8 cellular contexts compared by ENCODE assay signal in the genomic region with DNA sequence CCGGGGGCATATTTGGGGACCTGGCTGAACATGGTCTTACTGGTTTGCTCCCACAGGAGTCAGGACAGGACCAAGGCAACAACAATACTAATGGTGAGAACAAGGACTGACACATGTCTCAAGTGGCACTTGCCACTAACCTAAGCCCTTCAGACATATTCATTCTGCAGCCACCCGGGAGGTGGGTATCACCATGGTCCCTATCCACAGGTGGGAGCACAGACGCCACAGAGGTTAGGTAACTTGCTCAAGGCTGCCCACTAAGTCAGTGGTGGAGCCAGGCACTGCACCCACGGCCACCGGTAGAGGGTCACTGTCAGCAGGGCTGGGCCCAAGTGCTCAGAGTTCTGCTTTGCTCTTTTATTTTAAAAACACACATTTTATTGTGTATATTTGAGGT. TPM values are rescaled to one million over a fixed set of nuclear protein-coding genes. Genes with fewer than 3 reads are reported as not detected.
A peak's percentile ranks its signal among the peaks of the same experiment; 100 is the strongest.
DNase-seq lines count a peak whose midpoint lies in the region; ATAC-seq, FAIRE-seq and TF ChIP-seq lines count a peak whose summit lies in the region.

No MANE protein-coding gene starts in this region.

- H2AFZ ChIP-seq in GM12878 (ENCODE audit: control insufficient read depth, low read depth, low read length): no peak overlapping the region

- TF ChIP-seq POLR2A in GM12878 (IDR thresholded peaks at IDR 0.05; ENCODE audit: low read depth, low read length) (no peak), gastroesophageal sphincter (IDR thresholded peaks at IDR 0.05) (no peak)

- 9% methylated on average over 5 of the region's 5 CpGs for WGBS in GM12878 (ENCODE audit: insufficient coverage, insufficient replicate concordance, low lambda C conversion rate, missing lambda C conversion rate)
- no CpG with 5 or more reads among the region's 5 CpGs for WGBS in gastroesophageal sphincter (ENCODE audit: low coverage in 1 of 2), 2 donors

- TF ChIP-seq RAD21 in GM12878 (IDR thresholded peaks at IDR 0.05; ENCODE audit: insufficient read depth, low read depth, low read length): peak; percentile 14; the same call in 1 of the 2 replicates

- H3K4me1 ChIP-seq in GM12878 (ENCODE audit: control insufficient read depth, insufficient read depth, low read length): no peaks in the 10 kb centered on the region
- H3K4me1 ChIP-seq in gastroesophageal sphincter: no peaks in the 10 kb centered on the region

- H3K9ac ChIP-seq in GM12878 (ENCODE audit: control insufficient read depth, insufficient read depth, low read length): no peak overlapping the region

- RAD21 ChIA-PET in GM12878 (lab: Charles Lee; ENCODE audit: unreplicated experiment): no interaction called here

- no peaks in the 10 kb centered on the region for H3K9me3 Mint-ChIP-seq in natural killer cell

- H3K27me3 ChIP-seq in GM12878 (replicated peaks in 1 of 2; ENCODE audit: control insufficient read depth in 2 of 2, insufficient read depth in 2 of 2, low read length in 1 of 2) (no peaks in the 10 kb centered on the region; a peak in 1 of 4 replicates), gastroesophageal sphincter (no peaks in the 10 kb centered on the region)

- POLR2A ChIA-PET in GM12878 (lab: Charles Lee): no interaction called here

- H3K36me3 Mint-ChIP-seq in natural killer cell: no peaks in the 10 kb centered on the region

- no peak overlapping the region for H3K4me2 ChIP-seq in GM12878 (ENCODE audit: control insufficient read depth, insufficient read depth)

- CTCF ChIA-PET in GM12878 (lab: Yijun Ruan, JAX): no interaction called here

- TF ChIP-seq CTCF in HFF-Myc (IDR thresholded peaks at IDR 0.05; ENCODE audit: low read depth, low read length, missing control alignments) (peak; percentile 34), GM12878 (IDR thresholded peaks at IDR 0.05 in 2 of 3, conservative IDR thresholded peaks at IDR 0.05 in 1 of 3; ENCODE audit: control insufficient read depth in 2 of 3, extremely low read depth in 1 of 3, insufficient read depth in 1 of 3, low read depth in 3 of 3, low read length in 3 of 3) (peak; percentile 22 to 48 (median 40)), natural killer cell (IDR thresholded peaks at IDR 0.05) (no peak), gastroesophageal sphincter (IDR thresholded peaks at IDR 0.05) (peak in 1 of 4 experiments; percentile 6)

- SMC1A ChIA-PET in GM12878 (lab: Charles Lee; ENCODE audit: uncharacterized antibody, unreplicated experiment): no interaction called here

- H3K4me1 Mint-ChIP-seq in natural killer cell: no peaks in the 10 kb centered on the region

- FAIRE-seq in GM12878 (lab: Jason Lieb, UNC): no peak

- H4K20me1 ChIP-seq in GM12878 (ENCODE audit: control insufficient read depth, insufficient read depth): no peaks in the 10 kb centered on the region

- no peak overlapping the region for H3K27ac ChIP-seq in GM12878 (ENCODE audit: control insufficient read depth, insufficient read depth)
- H3K27ac ChIP-seq in gastroesophageal sphincter: no peak overlapping the region
- no peak overlapping the region for H3K27ac ChIP-seq in caudate nucleus (ENCODE audit: low read depth, low read length)

- H3K27me3 Mint-ChIP-seq in natural killer cell (ENCODE audit: low read depth in 2 of 2): no peaks in the 10 kb centered on the region

- DNase-seq in COLO668 (lab: John Stamatoyannopoulos, UW; ENCODE audit: unreplicated experiment) (peak; percentile 4), HFF-Myc (ENCODE audit: extremely low read depth, low read depth) (no peak), GM12878 (ENCODE audit: low read depth, low spot score) (no peak), natural killer cell (no peak), caudate nucleus (lab: John Stamatoyannopoulos, UW) (no peak)

- ATAC-seq in GM12878 (peak; percentile 94), natural killer cell (peak in 2 of 3 donors; percentile 28 to 59), gastroesophageal sphincter (no peak), HG03520 (IDR thresholded peaks at IDR 0.05; ENCODE audit: unreplicated experiment) (no peak), HG03025 (IDR thresholded peaks at IDR 0.05; ENCODE audit: low FRiP score, unreplicated experiment) (no peak)

- no TSS peak for BruUV-seq in GM12878 (replicated peaks; lab: Mats Ljungman, UMichigan)

- H3K9me3 ChIP-seq in GM12878 (replicated peaks; ENCODE audit: control insufficient read depth, insufficient read depth, low read length): no peaks in the 10 kb centered on the region
- no peaks in the 10 kb centered on the region for H3K9me3 ChIP-seq in gastroesophageal sphincter

- intact Hi-C loops in GM12878 (cut with micrococcal nuclease; ENCODE audit: unreplicated experiment): no loop called here
- intact Hi-C loops in natural killer cell (cut with micrococcal nuclease): no loop called here

- in situ Hi-C loops in GM12878 (cut with MboI): no loop called here

- H3K36me3 ChIP-seq in GM12878 (ENCODE audit: control insufficient read depth in 2 of 2, insufficient read depth in 2 of 2, low read length in 1 of 2) (no peaks in the 10 kb centered on the region), gastroesophageal sphincter (peaks cover 0 to 45% of the 10 kb centered on the region in 2 donors)

- H3K4me3 Mint-ChIP-seq in natural killer cell: no peak overlapping the region

- H3K27ac Mint-ChIP-seq in natural killer cell: no peak overlapping the region

- no peaks in the 10 kb centered on the region for H3K79me2 ChIP-seq in GM12878 (ENCODE audit: control insufficient read depth, insufficient read depth, low read length)

- H3K4me3 ChIP-seq in HFF-Myc (replicated peaks; ENCODE audit: low read depth, low read length) (no peak overlapping the region), GM12878 (no peak overlapping the region), gastroesophageal sphincter (no peak overlapping the region)

- TF ChIP-seq EP300 in GM12878 (IDR thresholded peaks at IDR 0.05; ENCODE audit: borderline replicate concordance in 1 of 2, control insufficient read depth in 1 of 2, low read depth in 2 of 2, low read length in 2 of 2): no peak
- TF ChIP-seq EP300 in gastroesophageal sphincter (IDR thresholded peaks at IDR 0.05): no peak

TF ChIP-seq in GM12878, 131 proteins besides CTCF, POLR2A, EP300 and RAD21 (continues in another document):
- no peak for TF ChIP-seq NFYA (IDR thresholded peaks at IDR 0.05; ENCODE audit: borderline replicate concordance, low read depth, low read length)
- TF ChIP-seq BACH1 (IDR thresholded peaks at IDR 0.05; ENCODE audit: borderline replicate concordance): no peak
- no peak for TF ChIP-seq RUNX3 (IDR thresholded peaks at IDR 0.05; ENCODE audit: low read length)
- no peak for TF ChIP-seq NR2C1 (IDR thresholded peaks at IDR 0.05)
- no peak for TF ChIP-seq RELA (IDR thresholded peaks at IDR 0.05; ENCODE audit: borderline replicate concordance, partially characterized antibody)
- no peak for TF ChIP-seq MYC (IDR thresholded peaks at IDR 0.05; ENCODE audit: insufficient read depth, insufficient read length, insufficient replicate concordance, low read length, severe bottlenecking)
- TF ChIP-seq PML (IDR thresholded peaks at IDR 0.05; ENCODE audit: low read length): no peak
- no peak for TF ChIP-seq RAD51 (IDR thresholded peaks at IDR 0.05)
- TF ChIP-seq POLR2AphosphoS5 (IDR thresholded peaks at IDR 0.05; ENCODE audit: low read length): no peak
- TF ChIP-seq POLR2AphosphoS2 (IDR thresholded peaks at IDR 0.05; ENCODE audit: low read depth, low read length): no peak
- TF ChIP-seq PAX5 (IDR thresholded peaks at IDR 0.05; ENCODE audit: borderline replicate concordance, low read depth, low read length): no peak
- TF ChIP-seq SMAD5 (IDR thresholded peaks at IDR 0.05; ENCODE audit: low read depth): no peak
- TF ChIP-seq, protein P1, sequence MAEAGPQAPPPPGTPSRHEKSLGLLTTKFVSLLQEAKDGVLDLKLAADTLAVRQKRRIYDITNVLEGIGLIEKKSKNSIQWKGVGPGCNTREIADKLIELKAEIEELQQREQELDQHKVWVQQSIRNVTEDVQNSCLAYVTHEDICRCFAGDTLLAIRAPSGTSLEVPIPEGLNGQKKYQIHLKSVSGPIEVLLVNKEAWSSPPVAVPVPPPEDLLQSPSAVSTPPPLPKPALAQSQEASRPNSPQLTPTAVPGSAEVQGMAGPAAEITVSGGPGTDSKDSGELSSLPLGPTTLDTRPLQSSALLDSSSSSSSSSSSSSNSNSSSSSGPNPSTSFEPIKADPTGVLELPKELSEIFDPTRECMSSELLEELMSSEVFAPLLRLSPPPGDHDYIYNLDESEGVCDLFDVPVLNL (IDR thresholded peaks at IDR 0.05; ENCODE audit: low read depth, low read length): no peak
- TF ChIP-seq SRF (IDR thresholded peaks at IDR 0.05; ENCODE audit: low read depth in 2 of 2, low read length in 2 of 2): no peak
- no peak for TF ChIP-seq HDAC6 (IDR thresholded peaks at IDR 0.05; ENCODE audit: unreplicated experiment)
- no peak for TF ChIP-seq KAT2A (conservative IDR thresholded peaks at IDR 0.05; ENCODE audit: control insufficient read depth, low read depth, low read length)

RNA-seq across cellular contexts. Expression of a gene that starts 29.8 kb away (rescaled TPM):
- 24.3 and 38.0 TPM in 2 replicates for total RNA-seq in GM12878 (2013; cell fraction: nucleolus; rRNA removed)
- total RNA-seq in GM12878 (2014; rRNA removed): 21.2 and 21.8 TPM in 2 replicates
- total RNA-seq in GM12878 (2014; rRNA removed; fragmentation: Illumina TruSeq; extraction: Trizol): 10.9 and 12.5 TPM in 2 replicates
- 25.7 and 27.1 TPM in 2 replicates for total RNA-seq in GM12878 (2021)
- 11.7 TPM for polyA plus RNA-seq in GM12878 (2011; ENCODE audit: low read depth)
- polyA plus RNA-seq in GM12878 (2011; rRNA removed): 14.9 and 26.3 TPM in 2 replicates
- 39.2 and 43.6 TPM in 2 replicates for polyA plus RNA-seq in GM12878 (2011; cell fraction: cytosol; rRNA removed)
- polyA plus RNA-seq in GM12878 (2011; cell fraction: nucleus; rRNA removed): 117 and 124 TPM in 2 replicates
- polyA plus RNA-seq in GM12878 (2012): 18.3 and 18.8 TPM in 2 replicates
- polyA plus RNA-seq in GM12878 (2014; fragmentation: Illumina TruSeq; extraction: Trizol): 14.5 and 19.4 TPM in 2 replicates
- 10 to 100 TPM in 1 of 2 experiments, 1 to 10 TPM in 1; 8.3 to 13.9 TPM for polyA plus RNA-seq in GM12878 (2014; fragmentation: Nextera tagmentation; extraction: Ambion mirVana)
- polyA plus RNA-seq in GM12878 (2014; rRNA removed): 29.5 and 35.1 TPM in 2 replicates
- 10 to 100 TPM; 10.1 to 11.0 TPM for polyA plus RNA-seq in GM12878 (2016; fragmentation: Nextera tagmentation; extraction: Ambion mirVana)
- polyA minus RNA-seq in GM12878 (2011; rRNA and poly(A)+ RNA removed): 22.0 and 33.0 TPM in 2 replicates
- 10.9 and 11.5 TPM in 2 replicates for polyA minus RNA-seq in GM12878 (2011; cell fraction: cytosol; rRNA and poly(A)+ RNA removed)
- polyA minus RNA-seq in GM12878 (2011; cell fraction: nucleus; rRNA and poly(A)+ RNA removed): 16.8 and 31.4 TPM in 2 replicates
- 10 to 100 TPM; 24.2 to 29.6 (median 27.1) TPM for total RNA-seq in natural killer cell
- 10 to 100 TPM; 31.0 to 62.7 (median 37.5) TPM for total RNA-seq in gastroesophageal sphincter

Comparison
In these comparisons a context has a peak if more than half of its experiments do, and no peak if none do; other contexts are left out.
1. ATAC-seq: peak in GM12878 (single experiment) and natural killer cell (2 of 3); none in gastroesophageal sphincter (single experiment), HG03520 (single experiment) and HG03025 (single experiment).